In the genomic region with DNA sequence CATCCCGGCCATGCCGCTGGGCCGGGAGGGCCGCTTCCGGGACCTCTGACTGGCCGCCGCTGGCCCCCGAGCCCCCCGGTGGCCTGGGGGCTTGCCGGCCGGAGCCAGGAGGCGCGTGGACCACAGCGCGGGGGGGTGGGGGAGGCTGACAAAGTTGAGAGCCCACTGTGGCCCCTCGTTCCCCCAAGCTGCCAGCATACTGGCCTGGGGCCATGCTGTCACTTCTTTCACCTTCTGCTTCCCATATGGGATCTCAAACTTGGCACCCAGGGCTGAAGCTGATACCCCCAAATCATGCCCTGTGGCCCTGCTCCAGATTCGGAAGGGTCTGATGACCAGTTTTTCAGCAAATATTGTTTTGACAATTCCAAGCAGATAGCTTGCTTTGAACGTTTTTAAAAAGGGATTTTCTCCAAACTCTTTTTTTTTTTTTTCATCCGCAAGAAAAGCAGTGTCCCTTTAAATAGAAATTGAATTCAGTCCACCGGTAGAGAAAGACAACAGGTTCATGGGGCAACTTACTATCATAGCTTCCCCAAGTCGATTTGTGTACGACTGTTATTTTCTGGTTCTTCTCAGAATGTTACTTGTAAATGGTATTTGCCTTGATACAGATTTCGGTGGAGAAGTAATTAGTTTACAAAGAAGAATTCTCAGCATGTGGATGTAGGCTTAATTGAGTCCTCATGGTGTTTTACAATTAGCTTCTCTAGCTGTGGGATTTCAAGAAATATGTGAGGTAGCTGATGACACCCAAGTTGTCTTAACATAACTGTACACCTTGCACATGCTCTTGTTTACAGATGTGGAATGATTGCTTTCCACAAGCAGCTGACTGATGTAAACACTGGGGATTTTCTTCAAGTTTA, we compare ENCODE assay signal across 8 cellular contexts. TPM values are rescaled to one million over a fixed set of nuclear protein-coding genes. Genes with fewer than 3 reads are reported as not detected.
DNase-seq lines count a peak whose midpoint lies in the region; ATAC-seq and TF ChIP-seq lines count a peak whose summit lies in the region.

No MANE protein-coding gene starts in this region.

- DNase-seq in CD4-positive, alpha-beta memory T cell: peak in 2 of 5 donors; percentile 12 to 44
- DNase-seq in caudate nucleus (lab: John Stamatoyannopoulos, UW): peak in 9 of 61 donors; percentile 3 to 46 (median 13)
- DNase-seq in lower lobe of right lung: no peak
- DNase-seq in tibial artery: peak in 1 of 2 donors; percentile 67
- no peak for DNase-seq in NCI-H226
- no peak for DNase-seq in stimulated activated CD4-positive, alpha-beta T cell treated with anti-CD3 and anti-CD28 coated beads, Interleukin-12 subunit alpha, Interleukin-12 subunit beta, amount 100 ng/mL, for 4 hours
- no peak for DNase-seq in NCI-H146 (lab: John Stamatoyannopoulos, UW)

- H3K27me3 Mint-ChIP-seq in CD4-positive, alpha-beta memory T cell: no peaks in the 10 kb centered on the region

- peaks cover 3% of the 10 kb centered on the region for H3F3A ChIP-seq in Loucy (ENCODE audit: low read depth)

- intact Hi-C loops in CD4-positive, alpha-beta memory T cell (cut with micrococcal nuclease): loop anchor here (2.0 to 10.0 kb wide), 6 partner anchors 41 to 1043 kb away; partner anchors contain the start of genes CLIC4, HMGN2 and TMEM50A
- intact Hi-C loops in lower lobe of right lung (cut with DNase I): no loop called here
- intact Hi-C loops in tibial artery (cut with DNase I; ENCODE audit: low total_unique reads): no loop called here

- no peak for TF ChIP-seq CTCF in Loucy (conservative IDR thresholded peaks at IDR 0.05; ENCODE audit: low read length)
- no peak for TF ChIP-seq CTCF in lower lobe of right lung (IDR thresholded peaks at IDR 0.05)
- no peak for TF ChIP-seq CTCF in tibial artery (IDR thresholded peaks at IDR 0.05)

- peak overlapping the region; percentile 85 to 95 (median 91) for H3K27ac Mint-ChIP-seq in CD4-positive, alpha-beta memory T cell

- H3K9me2 ChIP-seq in Loucy (replicated peaks; ENCODE audit: low read depth, low read length): no peaks in the 10 kb centered on the region

- peak overlapping the region; percentile 84 for H3K4me2 ChIP-seq in Loucy (ENCODE audit: low read depth, low read length, poor library complexity, severe bottlenecking)

- POLR2A ChIA-PET in CD4-positive, alpha-beta memory T cell (lab: Charles Lee; ENCODE audit: partially characterized antibody): interaction anchor here (0.7 to 3.0 kb wide), 11 partner anchors 10 to 211 kb away, joined by 3 to 24 read pairs (median 5); partner anchors contain the start of genes LDLRAP1, RSRP1 and SYF2

- ATAC-seq in lower lobe of right lung: no peak

- H3K27me3 ChIP-seq in CD4-positive, alpha-beta memory T cell (ENCODE audit: insufficient read depth, low read length): no peaks in the 10 kb centered on the region
- H3K27me3 ChIP-seq in Loucy (ENCODE audit: insufficient read depth, low read length, poor library complexity, severe bottlenecking) (no peaks in the 10 kb centered on the region), lower lobe of right lung (ENCODE audit: low read depth) (no peaks in the 10 kb centered on the region), tibial artery (no peaks in the 10 kb centered on the region)

- peaks cover 58% of the 10 kb centered on the region for H3K4me1 ChIP-seq in CD4-positive, alpha-beta memory T cell (ENCODE audit: insufficient read depth, low read length)
- H3K4me1 ChIP-seq in Loucy (ENCODE audit: insufficient read depth, low read length, poor library complexity, severe bottlenecking): peaks cover 57% of the 10 kb centered on the region
- peaks cover 51% of the 10 kb centered on the region for H3K4me1 ChIP-seq in lower lobe of right lung
- peaks cover 0 to 55% (median 32%) of the 10 kb centered on the region in 4 donors for H3K4me1 ChIP-seq in tibial artery

- no peak overlapping the region for H2AFZ ChIP-seq in Loucy (ENCODE audit: low read length)

- H4K20me1 ChIP-seq in Loucy (ENCODE audit: insufficient read depth, low read length, poor library complexity, severe bottlenecking): peaks cover 54% of the 10 kb centered on the region

- H3K4me3 ChIP-seq in CD4-positive, alpha-beta memory T cell (ENCODE audit: low read length in 2 of 2): peak overlapping the region in 1 of 2 donors; percentile 64
- H3K4me3 ChIP-seq in Loucy (ENCODE audit: low read length, poor library complexity, severe bottlenecking) (peak overlapping the region; percentile 77), lower lobe of right lung (peak overlapping the region; percentile 92), tibial artery (peak overlapping the region; percentile 97 to 99)

- CTCF ChIA-PET in CD4-positive, alpha-beta memory T cell (lab: Charles Lee; ENCODE audit: partially characterized antibody): interaction anchor here (1.5 kb wide), 2 partner anchors 10 to 56 kb away, joined by 4 to 7 read pairs; no protein-coding TSS in a partner anchor

- peaks cover 58% of the 10 kb centered on the region for H3K79me2 ChIP-seq in Loucy (ENCODE audit: insufficient read depth, low read length)

- H3K36me3 ChIP-seq in CD4-positive, alpha-beta memory T cell (ENCODE audit: insufficient read depth, low read length): no peaks in the 10 kb centered on the region
- H3K36me3 ChIP-seq in Loucy (ENCODE audit: insufficient read depth, low read length) (no peaks in the 10 kb centered on the region), lower lobe of right lung (no peaks in the 10 kb centered on the region), tibial artery (no peaks in the 10 kb centered on the region)

- no peaks in the 10 kb centered on the region for H3K9me3 ChIP-seq in CD4-positive, alpha-beta memory T cell (ENCODE audit: control insufficient read depth in 1 of 2, low read length in 2 of 2)
- no peaks in the 10 kb centered on the region for H3K9me3 ChIP-seq in Loucy (ENCODE audit: insufficient read depth, low read depth, low read length)
- H3K9me3 ChIP-seq in lower lobe of right lung: no peaks in the 10 kb centered on the region
- no peaks in the 10 kb centered on the region for H3K9me3 ChIP-seq in tibial artery

- H3K4me3 Mint-ChIP-seq in CD4-positive, alpha-beta memory T cell: peak overlapping the region; percentile 76 to 91 (median 85)

- peaks cover 0 to 4% (median 0%) of the 10 kb centered on the region in 8 donors for H3K9me3 Mint-ChIP-seq in CD4-positive, alpha-beta memory T cell

- peaks cover 47 to 64% (median 55%) of the 10 kb centered on the region in 4 donors for H3K4me1 Mint-ChIP-seq in CD4-positive, alpha-beta memory T cell

- peaks cover 0 to 11% of the 10 kb centered on the region in 2 donors for H3K36me3 Mint-ChIP-seq in CD4-positive, alpha-beta memory T cell

- peak overlapping the region; percentile 95 for H3K27ac ChIP-seq in CD4-positive, alpha-beta memory T cell (ENCODE audit: low read depth, low read length)
- H3K27ac ChIP-seq in caudate nucleus (ENCODE audit: low read depth, low read length) (peak overlapping the region; percentile 56), lower lobe of right lung (peak overlapping the region; percentile 94), tibial artery (peak overlapping the region; percentile 94 to 98)

- peak overlapping the region; percentile 69 for H3K9ac ChIP-seq in Loucy (ENCODE audit: low read depth, low read length, poor library complexity, severe bottlenecking)

RNA-seq across cellular contexts. Expression of gene MACO1, which starts 1.0 kb away (rescaled TPM):
- 10 to 100 TPM; 20.6 TPM for total RNA-seq in CD4-positive, alpha-beta memory T cell
- polyA plus RNA-seq in CD4-positive, alpha-beta memory T cell: 1 to 10 TPM; 3.1 to 8.4 TPM
- total RNA-seq in lower lobe of right lung: 19.7 TPM

RNA-seq across cellular contexts. Expression of gene RHCE, which starts 11.1 kb away (rescaled TPM):
- not detected for total RNA-seq in CD4-positive, alpha-beta memory T cell
- polyA plus RNA-seq in CD4-positive, alpha-beta memory T cell: under 1 TPM; 0.31 to 0.61 TPM
- 0.65 TPM for total RNA-seq in lower lobe of right lung
